6 cellular contexts compared by ENCODE assay signal in the genomic region with DNA sequence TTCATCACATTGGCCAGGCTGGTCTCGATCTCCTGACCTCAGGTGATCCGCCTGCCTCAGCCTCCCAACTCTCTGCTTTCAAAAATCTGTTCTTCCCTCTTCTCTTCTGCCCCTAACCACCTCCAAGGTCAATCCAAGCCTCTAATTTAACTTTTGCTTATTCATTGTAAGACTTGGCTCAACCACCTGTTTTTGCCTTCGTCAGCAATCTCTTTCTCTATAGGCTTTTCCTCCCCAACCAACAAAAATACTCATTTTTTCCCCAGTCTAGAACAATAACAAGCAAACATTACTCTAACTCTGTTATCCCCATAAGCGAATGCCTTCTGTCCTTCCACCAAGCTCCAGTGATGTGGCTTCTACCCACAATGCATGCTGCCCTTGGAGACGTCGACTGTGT.
"Had no signal": no experiment of that assay in that cellular context is flagged by ENCODE, and none has a peak within 500 bp of the region (broad histone marks: within the 10 kb centered on the region; RNA-seq: fewer than 3 reads in every experiment).

No MANE protein-coding gene starts in this region.

- DNase-seq: KBM-7, KG1 had no signal

- H3K27ac ChIP-seq: HL-60 had no signal

- H3K4me3 Mint-ChIP-seq: IgD-negative memory B cell had no signal

- H3K9me3 Mint-ChIP-seq: IgD-negative memory B cell had no signal

- H3K27ac Mint-ChIP-seq: IgD-negative memory B cell had no signal

- FAIRE-seq: HepG2, HTR-8/SVneo had no signal

- H3K36me3 Mint-ChIP-seq: IgD-negative memory B cell had no signal

- ATAC-seq: HepG2 had no signal
